In the genomic region with DNA sequence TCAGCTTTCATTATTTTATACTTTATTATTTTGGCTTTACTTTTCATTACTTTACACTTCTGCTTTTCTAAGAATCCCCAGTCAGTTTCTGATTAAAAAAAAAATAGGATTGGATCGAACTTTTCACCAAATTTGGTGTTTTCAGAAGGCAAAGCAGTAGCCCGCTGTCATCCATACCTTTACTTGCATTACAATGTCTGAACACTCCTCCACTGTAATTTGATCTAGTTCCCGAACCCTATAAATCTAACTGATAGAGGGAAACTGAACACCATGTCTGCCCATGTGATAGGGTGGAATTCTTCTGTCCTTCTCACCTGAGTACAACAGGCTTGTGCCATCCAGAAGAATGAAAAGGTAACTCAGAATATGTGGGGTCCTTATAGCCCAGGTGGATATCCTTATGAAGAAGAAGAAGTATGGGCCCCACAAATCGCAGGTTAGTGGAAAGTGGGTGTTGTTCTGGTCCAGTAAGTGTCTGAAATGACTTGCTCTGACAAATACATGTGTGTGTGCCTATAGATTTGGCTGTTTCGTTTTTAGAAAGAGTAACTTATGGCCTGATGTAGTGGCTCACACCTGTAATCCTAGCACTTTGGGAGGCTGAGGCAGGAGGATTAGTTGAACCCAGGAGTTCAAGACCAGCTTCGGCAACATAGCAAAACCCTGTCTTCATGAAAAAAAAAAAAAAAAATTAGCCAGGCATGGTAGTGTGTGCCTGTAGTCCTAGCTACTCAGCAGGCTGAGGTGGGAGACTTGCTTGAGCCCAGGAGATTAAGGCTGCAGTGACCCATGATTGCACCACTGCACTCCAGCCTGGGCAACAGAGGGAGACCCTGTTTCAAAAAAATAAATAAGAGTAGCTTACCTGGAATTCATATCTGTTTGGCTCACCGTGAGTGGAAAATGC, we compare ENCODE assay signal across 2 cellular contexts.
TF ChIP-seq lines count a peak whose summit lies in the region.

No MANE protein-coding gene starts in this region.

TF ChIP-seq in GM12878, 131 proteins besides CTCF, POLR2A, EP300 and RAD21 (continued from another document):
- no peak for TF ChIP-seq SIX5 (IDR thresholded peaks at IDR 0.05; ENCODE audit: low read depth, low read length, severe bottlenecking)
- TF ChIP-seq MEF2A (IDR thresholded peaks at IDR 0.05; ENCODE audit: insufficient read depth, low read depth, low read length): no peak
- TF ChIP-seq ZNF274 (IDR thresholded peaks at IDR 0.05; ENCODE audit: insufficient read depth, insufficient read length): no peak
- TF ChIP-seq, protein P1, sequence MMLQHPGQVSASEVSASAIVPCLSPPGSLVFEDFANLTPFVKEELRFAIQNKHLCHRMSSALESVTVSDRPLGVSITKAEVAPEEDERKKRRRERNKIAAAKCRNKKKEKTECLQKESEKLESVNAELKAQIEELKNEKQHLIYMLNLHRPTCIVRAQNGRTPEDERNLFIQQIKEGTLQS (IDR thresholded peaks at IDR 0.05; ENCODE audit: borderline replicate concordance, extremely low read depth, low read depth, low read length): no peak
- no peak for TF ChIP-seq ZNF622 (IDR thresholded peaks at IDR 0.05)
- TF ChIP-seq NFIC (IDR thresholded peaks at IDR 0.05; ENCODE audit: low read depth, low read length): no peak
- TF ChIP-seq, protein P2, sequence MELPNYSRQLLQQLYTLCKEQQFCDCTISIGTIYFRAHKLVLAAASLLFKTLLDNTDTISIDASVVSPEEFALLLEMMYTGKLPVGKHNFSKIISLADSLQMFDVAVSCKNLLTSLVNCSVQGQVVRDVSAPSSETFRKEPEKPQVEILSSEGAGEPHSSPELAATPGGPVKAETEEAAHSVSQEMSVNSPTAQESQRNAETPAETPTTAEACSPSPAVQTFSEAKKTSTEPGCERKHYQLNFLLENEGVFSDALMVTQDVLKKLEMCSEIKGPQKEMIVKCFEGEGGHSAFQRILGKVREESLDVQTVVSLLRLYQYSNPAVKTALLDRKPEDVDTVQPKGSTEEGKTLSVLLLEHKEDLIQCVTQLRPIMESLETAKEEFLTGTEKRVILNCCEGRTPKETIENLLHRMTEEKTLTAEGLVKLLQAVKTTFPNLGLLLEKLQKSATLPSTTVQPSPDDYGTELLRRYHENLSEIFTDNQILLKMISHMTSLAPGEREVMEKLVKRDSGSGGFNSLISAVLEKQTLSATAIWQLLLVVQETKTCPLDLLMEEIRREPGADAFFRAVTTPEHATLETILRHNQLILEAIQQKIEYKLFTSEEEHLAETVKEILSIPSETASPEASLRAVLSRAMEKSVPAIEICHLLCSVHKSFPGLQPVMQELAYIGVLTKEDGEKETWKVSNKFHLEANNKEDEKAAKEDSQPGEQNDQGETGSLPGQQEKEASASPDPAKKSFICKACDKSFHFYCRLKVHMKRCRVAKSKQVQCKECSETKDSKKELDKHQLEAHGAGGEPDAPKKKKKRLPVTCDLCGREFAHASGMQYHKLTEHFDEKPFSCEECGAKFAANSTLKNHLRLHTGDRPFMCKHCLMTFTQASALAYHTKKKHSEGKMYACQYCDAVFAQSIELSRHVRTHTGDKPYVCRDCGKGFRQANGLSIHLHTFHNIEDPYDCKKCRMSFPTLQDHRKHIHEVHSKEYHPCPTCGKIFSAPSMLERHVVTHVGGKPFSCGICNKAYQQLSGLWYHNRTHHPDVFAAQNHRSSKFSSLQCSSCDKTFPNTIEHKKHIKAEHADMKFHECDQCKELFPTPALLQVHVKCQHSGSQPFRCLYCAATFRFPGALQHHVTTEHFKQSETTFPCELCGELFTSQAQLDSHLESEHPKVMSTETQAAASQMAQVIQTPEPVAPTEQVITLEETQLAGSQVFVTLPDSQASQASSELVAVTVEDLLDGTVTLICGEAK (IDR thresholded peaks at IDR 0.05; ENCODE audit: borderline replicate concordance): no peak
- no peak for TF ChIP-seq STAT1 (conservative IDR thresholded peaks at IDR 0.05)
- TF ChIP-seq NR2C1 (IDR thresholded peaks at IDR 0.05): no peak
- TF ChIP-seq PKNOX1 (IDR thresholded peaks at IDR 0.05): no peak
- TF ChIP-seq YY1 (IDR thresholded peaks at IDR 0.05; ENCODE audit: low read depth, low read length): no peak
- TF ChIP-seq POU2F2 (IDR thresholded peaks at IDR 0.05; ENCODE audit: borderline replicate concordance, low read depth, low read length): no peak
- no peak for TF ChIP-seq POLR2AphosphoS5 (IDR thresholded peaks at IDR 0.05; ENCODE audit: low read length)
- no peak for TF ChIP-seq CREB1 (IDR thresholded peaks at IDR 0.05; ENCODE audit: low read depth)
- no peak for TF ChIP-seq KDM1A (IDR thresholded peaks at IDR 0.05; ENCODE audit: borderline replicate concordance)
TF ChIP-seq in GM12878: peak in this region for 0.

TF ChIP-seq in SK-N-SH treated with all-trans-retinoic acid at 6 μM for 48 hours, 23 proteins besides CTCF, POLR2A, EP300 and RAD21:
- TF ChIP-seq CREB5 (CRISPR knock-in tag; IDR thresholded peaks at IDR 0.05; ENCODE audit: low read depth): no peak
- TF ChIP-seq PPARA (CRISPR knock-in tag; IDR thresholded peaks at IDR 0.05; ENCODE audit: borderline replicate concordance): no peak
- TF ChIP-seq, protein P3, sequence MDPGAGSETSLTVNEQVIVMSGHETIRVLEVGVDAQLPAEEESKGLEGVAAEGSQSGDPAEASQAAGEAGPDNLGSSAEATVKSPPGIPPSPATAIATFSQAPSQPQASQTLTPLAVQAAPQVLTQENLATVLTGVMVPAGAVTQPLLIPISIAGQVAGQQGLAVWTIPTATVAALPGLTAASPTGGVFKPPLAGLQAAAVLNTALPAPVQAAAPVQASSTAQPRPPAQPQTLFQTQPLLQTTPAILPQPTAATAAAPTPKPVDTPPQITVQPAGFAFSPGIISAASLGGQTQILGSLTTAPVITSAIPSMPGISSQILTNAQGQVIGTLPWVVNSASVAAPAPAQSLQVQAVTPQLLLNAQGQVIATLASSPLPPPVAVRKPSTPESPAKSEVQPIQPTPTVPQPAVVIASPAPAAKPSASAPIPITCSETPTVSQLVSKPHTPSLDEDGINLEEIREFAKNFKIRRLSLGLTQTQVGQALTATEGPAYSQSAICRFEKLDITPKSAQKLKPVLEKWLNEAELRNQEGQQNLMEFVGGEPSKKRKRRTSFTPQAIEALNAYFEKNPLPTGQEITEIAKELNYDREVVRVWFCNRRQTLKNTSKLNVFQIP (CRISPR knock-in tag; IDR thresholded peaks at IDR 0.05; ENCODE audit: borderline replicate concordance, low read depth): no peak
- TF ChIP-seq PATZ1 (CRISPR knock-in tag; IDR thresholded peaks at IDR 0.05; ENCODE audit: borderline replicate concordance): no peak
